ENCODE assay signal across 11 cellular contexts in the genomic region with DNA sequence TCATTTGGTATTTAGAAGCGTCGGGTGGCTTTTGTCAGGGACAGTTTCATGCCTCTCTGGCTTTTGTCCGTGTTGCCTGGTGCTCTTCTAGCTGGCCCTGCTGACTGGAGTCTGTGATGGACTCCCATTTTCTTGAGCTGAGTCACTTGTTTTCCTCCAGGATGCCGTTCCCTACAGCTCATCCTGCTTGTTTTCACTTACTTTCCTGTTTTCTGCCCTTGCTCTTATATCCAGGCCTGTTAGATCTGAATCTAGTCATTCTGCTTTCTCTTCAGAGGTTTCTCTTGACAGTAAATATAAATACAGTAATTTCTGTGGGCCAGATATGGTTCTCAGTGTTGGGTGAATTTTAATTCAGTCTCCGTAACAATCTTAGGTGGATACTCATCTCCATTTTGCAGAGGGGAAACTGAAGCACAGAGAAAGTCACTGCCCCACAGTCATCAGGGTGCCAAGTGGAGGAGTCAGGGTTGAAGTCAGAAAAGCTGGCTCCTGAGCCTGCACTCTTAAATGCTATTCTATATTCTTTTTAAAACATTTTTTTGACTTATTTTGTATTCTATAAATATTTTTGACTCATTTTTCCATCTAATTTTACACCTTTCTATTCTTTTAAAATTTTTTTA.
DNase-seq lines count a peak whose midpoint lies in the region; ATAC-seq and TF ChIP-seq lines count a peak whose summit lies in the region.
"Had no signal": no experiment of that assay in that cellular context is flagged by ENCODE, and none has a peak within 500 bp of the region (broad histone marks: within the 10 kb centered on the region; RNA-seq: fewer than 3 reads in every experiment).

No MANE protein-coding gene starts in this region.

- no TSS peak for BruUV-seq in PC-9 (replicated peaks; lab: Mats Ljungman, UMichigan)

- H3K4me2 ChIP-seq in PC-9 = peak overlapping the region; percentile 69
- H3K4me2 ChIP-seq: BLaER1 had no signal

- no peaks in the 10 kb centered on the region for H3K9me2 ChIP-seq in PC-9 (ENCODE audit: insufficient read depth)

- POLR2A ChIA-PET in PC-9 (lab: Charles Lee; ENCODE audit: unreplicated experiment) = interaction anchor here (0.6 to 0.7 kb wide), 6 partner anchors 12 to 134 kb away, joined by 3 to 7 read pairs (median 5); no protein-coding TSS in a partner anchor

- intact Hi-C loops in PC-9 (cut with micrococcal nuclease; ENCODE audit: unreplicated experiment) = loop anchor here (2.0 to 5.0 kb wide), 3 partner anchors 25 to 84 kb away; partner anchors contain the start of gene CCNY

- H3K79me2 ChIP-seq in PC-9 (ENCODE audit: low read depth) = peaks cover 68% of the 10 kb centered on the region

- DNase-seq in A172 (ENCODE audit: low spot score) = peak; percentile 92
- peak; percentile 53 to 78 for DNase-seq in PC-9
- DNase-seq in epidermal melanocyte (ENCODE audit: insufficient read length, low spot score) = peak; percentile 70
- DNase-seq in mucosa of gallbladder (ENCODE audit: low spot score) = peak; percentile 55
- no peak for DNase-seq in NCI-H2196 treated with DMSO at 0.1 percent for 48 hours (lab: John Stamatoyannopoulos, UW; ENCODE audit: unreplicated experiment)
- DNase-seq in NCI-H2107 treated with DMSO at 0.1 percent for 48 hours (lab: John Stamatoyannopoulos, UW; ENCODE audit: unreplicated experiment) = no peak
- DNase-seq: stimulated activated CD8-positive, alpha-beta memory T cell treated with anti-CD3 and anti-CD28 coated beads, Interleukin-4, amount 100 ng/mL, for 48 hours had no signal

- no peak overlapping the region; the same call in 1 of the 2 replicates for H3K4me3 ChIP-seq in PC-9
- H3K4me3 ChIP-seq: BLaER1, SK-N-MC had no signal

- H3K4me1 ChIP-seq in PC-9 (replicated peaks; ENCODE audit: insufficient read depth) = peaks cover 46% of the 10 kb centered on the region

- no peaks in the 10 kb centered on the region for H3K36me3 ChIP-seq in PC-9 (ENCODE audit: low read depth)

- no peaks in the 10 kb centered on the region for H3K9me3 ChIP-seq in PC-9 (ENCODE audit: insufficient read depth, low read depth)
- H3K9me3 ChIP-seq: BLaER1 had no signal

- H3F3A ChIP-seq in PC-9 (ENCODE audit: insufficient read depth, low read depth) = peaks cover 14% of the 10 kb centered on the region; the same call in 1 of the 2 replicates

- H3K27me3 ChIP-seq in PC-9 (ENCODE audit: insufficient read depth, low read depth) = no peaks in the 10 kb centered on the region
- H3K27me3 ChIP-seq: BLaER1 had no signal

- 0 out of 2 replicates have a peak overlapping the region, but pooled peaks have one; percentile 68 for H2AFZ ChIP-seq in PC-9

- H3K27ac ChIP-seq in PC-9 = peak overlapping the region; percentile 80
- H3K27ac ChIP-seq: BLaER1, SK-N-MC had no signal

- no peaks in the 10 kb centered on the region for H4K20me1 ChIP-seq in PC-9 (ENCODE audit: insufficient read depth)

- CTCF ChIA-PET in PC-9 (lab: Charles Lee) = no interaction called here

- TF ChIP-seq CTCF in PC-9 (conservative IDR thresholded peaks at IDR 0.05) = no peak

- no peak for ATAC-seq in HG03457 (IDR thresholded peaks at IDR 0.05; ENCODE audit: unreplicated experiment)
- no peak for ATAC-seq in HG03439 (IDR thresholded peaks at IDR 0.05; ENCODE audit: unreplicated experiment)

Comparison
In these comparisons a context has a peak if more than half of its experiments do, and no peak if none do; other contexts are left out.
1. DNase-seq: peak in A172 (single experiment), PC-9 (2 of 2), epidermal melanocyte (single experiment) and mucosa of gallbladder (single experiment); none in NCI-H2196 treated with DMSO at 0.1 percent for 48 hours (single experiment) and NCI-H2107 treated with DMSO at 0.1 percent for 48 hours (single experiment).